In genomic region chr16:81314603-81315270, GRCh38 we compare ENCODE assay signal across 1 cellular context.
TF ChIP-seq lines count a peak whose summit lies in the region.

GAN (plus strand) TSS chr16:81314962; CDS start chr16:81315114, 152 bp downstream.

TF ChIP-seq in GM12878, 131 proteins besides CTCF, POLR2A, EP300 and RAD21 (continued from another document and continues in another):
- TF ChIP-seq ZNF687 (IDR thresholded peaks at IDR 0.05) (no peak; the same call in 1 of the 2 replicates), HCFC1 (IDR thresholded peaks at IDR 0.05; ENCODE audit: low read length) (peak; percentile 66), ZBTB4 (CRISPR knock-in tag; IDR thresholded peaks at IDR 0.05) (no peak), POLR2AphosphoS2 (IDR thresholded peaks at IDR 0.05; ENCODE audit: low read depth, low read length) (0 out of 2 replicates have a peak, but pooled peaks have one; percentile 35), MYB (IDR thresholded peaks at IDR 0.05; ENCODE audit: borderline replicate concordance, low read depth, low read length) (no peak), TBL1XR1 (IDR thresholded peaks at IDR 0.05; ENCODE audit: low read depth, low read length) (no peak), PAX8 (IDR thresholded peaks at IDR 0.05) (no peak), E2F4 (IDR thresholded peaks at IDR 0.05; ENCODE audit: low read depth, low read length) (0 out of 2 replicates have a peak, but pooled peaks have one; percentile 18), TAF1 (IDR thresholded peaks at IDR 0.05; ENCODE audit: borderline replicate concordance, low read depth, low read length) (peak; percentile 49; the same call in 1 of the 2 replicates), WRNIP1 (IDR thresholded peaks at IDR 0.05; ENCODE audit: borderline replicate concordance, low read depth, low read length) (no peak), ZZZ3 (IDR thresholded peaks at IDR 0.05; ENCODE audit: control insufficient read depth, insufficient read length, low read depth) (no peak), NR2C1 (IDR thresholded peaks at IDR 0.05) (0 out of 2 replicates have a peak, but pooled peaks have one; percentile 28), ZBTB40 (IDR thresholded peaks at IDR 0.05; ENCODE audit: borderline replicate concordance) (peak; percentile 60; the same call in 1 of the 2 replicates), CHD1 (IDR thresholded peaks at IDR 0.05; ENCODE audit: low read depth, low read length) (no peak), GABPA (IDR thresholded peaks at IDR 0.05; ENCODE audit: low read depth) (no peak), RBBP5 (conservative IDR thresholded peaks at IDR 0.05) (no peak), CREB1 (IDR thresholded peaks at IDR 0.05; ENCODE audit: low read depth) (peak; percentile 99), BMI1 (IDR thresholded peaks at IDR 0.05; ENCODE audit: borderline replicate concordance) (no peak), GATAD2B (conservative IDR thresholded peaks at IDR 0.05; ENCODE audit: low read depth) (peak; percentile 71; the same call in 1 of the 2 replicates), POLR2AphosphoS5 (IDR thresholded peaks at IDR 0.05; ENCODE audit: low read length) (peak; percentile 90; the same call in 1 of the 2 replicates), ZNF217 (IDR thresholded peaks at IDR 0.05) (no peak; the same call in 1 of the 2 replicates), SRF (IDR thresholded peaks at IDR 0.05; ENCODE audit: low read depth in 2 of 2, low read length in 2 of 2) (peak in 1 of 2 experiments; percentile 81; a peak in 2 of 4 replicates), HDAC2 (IDR thresholded peaks at IDR 0.05) (no peak), E4F1 (IDR thresholded peaks at IDR 0.05; ENCODE audit: borderline replicate concordance, partially characterized antibody) (peak; percentile 44), IRF4 (IDR thresholded peaks at IDR 0.05; ENCODE audit: low read depth, low read length) (no peak), CBFB (IDR thresholded peaks at IDR 0.05; ENCODE audit: low read depth) (peak; percentile 79), SP1 (IDR thresholded peaks at IDR 0.05; ENCODE audit: low read depth, low read length) (peak; percentile 84), EED (IDR thresholded peaks at IDR 0.05; ENCODE audit: low read depth) (peak; percentile 54), SREBF1 (IDR thresholded peaks at IDR 0.05; ENCODE audit: low read length) (no peak), PAX5 (IDR thresholded peaks at IDR 0.05; ENCODE audit: borderline replicate concordance, low read depth, low read length) (0 out of 2 replicates have a peak, but pooled peaks have one; percentile 38), YBX1 (IDR thresholded peaks at IDR 0.05) (no peak), RFX5 (IDR thresholded peaks at IDR 0.05; ENCODE audit: low read depth, low read length) (0 out of 2 replicates have a peak, but pooled peaks have one; percentile 28), CEBPZ (IDR thresholded peaks at IDR 0.05; ENCODE audit: low read depth, low read length) (no peak), BCL11A (IDR thresholded peaks at IDR 0.05; ENCODE audit: low read depth, low read length) (no peak), SKIL (IDR thresholded peaks at IDR 0.05; ENCODE audit: low read depth, poor library complexity, severe bottlenecking) (no peak), BACH1 (IDR thresholded peaks at IDR 0.05; ENCODE audit: borderline replicate concordance) (no peak), ZBED1 (IDR thresholded peaks at IDR 0.05; ENCODE audit: borderline replicate concordance) (no peak), YY1 (IDR thresholded peaks at IDR 0.05; ENCODE audit: low read depth, low read length) (0 out of 2 replicates have a peak, but pooled peaks have one; percentile 59), KLF5 (IDR thresholded peaks at IDR 0.05; ENCODE audit: partially characterized antibody) (peak; percentile 37), SMC3 (IDR thresholded peaks at IDR 0.05; ENCODE audit: borderline replicate concordance, low read length) (no peak)
